12 cellular contexts compared by ENCODE assay signal in the genomic region with DNA sequence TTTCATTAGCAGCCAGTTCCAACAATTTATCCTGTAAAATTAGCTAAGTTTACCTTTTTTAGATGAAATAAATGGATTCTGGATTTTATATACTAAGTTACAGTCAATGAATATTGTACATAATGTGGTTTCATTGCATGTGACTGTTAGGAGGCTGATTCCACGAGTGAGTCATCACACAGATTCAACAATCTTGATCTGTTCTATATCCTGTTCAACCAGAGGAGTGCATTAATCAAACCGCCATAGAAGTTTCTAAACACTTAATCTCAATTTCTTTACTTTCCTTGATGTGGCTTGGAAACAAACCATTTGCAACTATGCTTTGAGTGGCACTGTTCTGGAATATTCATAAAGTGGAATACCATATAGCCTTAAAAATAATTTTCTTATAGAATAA. TPM values are rescaled to one million over a fixed set of nuclear protein-coding genes. Genes with fewer than 3 reads are reported as not detected.
DNase-seq lines count a peak whose midpoint lies in the region; ATAC-seq and TF ChIP-seq lines count a peak whose summit lies in the region.
"Had no signal": no experiment of that assay in that cellular context is flagged by ENCODE, and none has a peak within 500 bp of the region (broad histone marks: within the 10 kb centered on the region; RNA-seq: fewer than 3 reads in every experiment).

No MANE protein-coding gene starts in this region.

- no peaks in the 10 kb centered on the region for H3K27me3 ChIP-seq in GM23248 (replicated peaks; ENCODE audit: insufficient read depth)
- H3K27me3 ChIP-seq in uterus = no peaks in the 10 kb centered on the region
- H3K27me3 ChIP-seq: cardiac muscle cell had no signal

- H3K27ac ChIP-seq in GM23248 (peak overlapping the region; percentile 59), uterus (no peak overlapping the region)
- H3K27ac ChIP-seq: cardiac muscle cell had no signal

- H3K36me3 ChIP-seq in GM23248 (ENCODE audit: low read depth) (0 out of 2 replicates have a peak, but pooled peaks cover 4% of the 10 kb centered on the region), uterus (no peaks in the 10 kb centered on the region)

- H3K4me2 ChIP-seq in GM23248 (ENCODE audit: unreplicated experiment) = no peak overlapping the region

- WGBS in GM23248 (ENCODE audit: low coverage in 1 of 2, low lambda C conversion rate in 2 of 2, missing lambda C conversion rate in 2 of 2), 2 experiments = 59 to 67% methylated on average over 2 of the region's 2 CpGs

- H4K20me1 ChIP-seq in GM23248 (ENCODE audit: insufficient read depth) = no peaks in the 10 kb centered on the region

- no peak for TF ChIP-seq POLR2A in uterus (IDR thresholded peaks at IDR 0.05)

- no peak overlapping the region for H3K9ac ChIP-seq in GM23248

- CTCF ChIA-PET in T-cell (lab: Charles Lee) = interaction anchor here in 1 of 2 donors (1.0 kb wide), 1 partner anchor 15 kb away, joined by 3 read pairs; a partner anchor contains a TSS

- POLR2A ChIA-PET in T-cell (lab: Charles Lee) = no interaction called here

- peaks cover 14 to 40% (median 16%) of the 10 kb centered on the region in 3 donors for H3K4me1 Mint-ChIP-seq in T-cell

- no peak overlapping the region for H2AFZ ChIP-seq in GM23248

- intact Hi-C loops in uterus (cut with DNase I; ENCODE audit: low total_unique reads) = no loop called here

- no peak overlapping the region for H3K4me3 ChIP-seq in GM23248
- no peak overlapping the region for H3K4me3 ChIP-seq in foreskin fibroblast (ENCODE audit: low read depth in 1 of 2, low read length in 2 of 2)
- no peak overlapping the region for H3K4me3 ChIP-seq in uterus
- H3K4me3 ChIP-seq: cardiac muscle cell had no signal

- H3K27me3 Mint-ChIP-seq in T-cell = no peaks in the 10 kb centered on the region
- H3K27me3 Mint-ChIP-seq: memory B cell had no signal

- DNase-seq in ACHN (peak; percentile 51), GM23248 (peak; percentile 77), T-cell (no peak), foreskin fibroblast (peak; percentile 76 to 86), mesenteric fat pad (ENCODE audit: low spot score) (no peak), uterus (no peak), NCI-H774 (lab: John Stamatoyannopoulos, UW) (no peak)
- DNase-seq: GF-D8 had no signal

- peak; percentile 40 to 92 (median 82) for ATAC-seq in T-cell (replicated peaks in 1 of 4)
- no peak for ATAC-seq in HG03565 (IDR thresholded peaks at IDR 0.05; ENCODE audit: unreplicated experiment)

- H3K9me3 ChIP-seq in GM23248 (ENCODE audit: low read depth) (no peaks in the 10 kb centered on the region), uterus (no peaks in the 10 kb centered on the region)

- H3F3A ChIP-seq in GM23248 (ENCODE audit: insufficient read depth) = peaks cover 26% of the 10 kb centered on the region; the same call in 1 of the 2 replicates

- H3K36me3 Mint-ChIP-seq in T-cell = peaks cover 18% of the 10 kb centered on the region

- peaks cover 99% of the 10 kb centered on the region for H3K79me2 ChIP-seq in GM23248 (ENCODE audit: insufficient read depth)

- in situ Hi-C loops in ACHN (cut with HindIII; ENCODE audit: low pct_ligation_motif_present, low pct_unique_long_range_greater_than_20kb, low sequenced_read_pairs) (no loop called here), GM23248 (cut with MboI) (no loop called here)

- H3K4me3 Mint-ChIP-seq in T-cell = no peak overlapping the region
- H3K4me3 Mint-ChIP-seq: memory B cell; T-helper 1 cell treated with Interleukin-12 subunit alpha and Interleukin-12 subunit beta and Interleukin-4 antibody, amounts not matched to agents 30 μg/mL and 1 μg/mL, for 36 hours had no signal

- no peaks in the 10 kb centered on the region for H3K9me3 Mint-ChIP-seq in T-cell
- H3K9me3 Mint-ChIP-seq: memory B cell; T-helper 1 cell treated with Interleukin-12 subunit alpha and Interleukin-12 subunit beta and Interleukin-4 antibody, amounts not matched to agents 30 μg/mL and 1 μg/mL, for 36 hours had no signal

- TF ChIP-seq CTCF in foreskin fibroblast (IDR thresholded peaks at IDR 0.05; ENCODE audit: low read depth, low read length) (no peak), uterus (IDR thresholded peaks at IDR 0.05) (no peak)

- H3K27ac Mint-ChIP-seq in T-cell = no peak overlapping the region
- H3K27ac Mint-ChIP-seq: memory B cell; T-helper 1 cell treated with Interleukin-12 subunit alpha and Interleukin-12 subunit beta and Interleukin-4 antibody, amounts not matched to agents 30 μg/mL and 1 μg/mL, for 36 hours had no signal

- no peaks in the 10 kb centered on the region for H3K9me2 ChIP-seq in GM23248 (ENCODE audit: insufficient read depth)

- H3K4me1 ChIP-seq in GM23248 (ENCODE audit: insufficient read depth) (peaks cover 11% of the 10 kb centered on the region), uterus (no peaks in the 10 kb centered on the region)

RNA-seq across cellular contexts. Expression of a gene that starts 15.3 kb away (rescaled TPM):
- 51.1 and 51.5 TPM in 2 replicates for total RNA-seq in GM23248 (2014; rRNA removed; shearing (Covaris generic))
- polyA plus RNA-seq in GM23248 (2016; fragmentation: Nextera tagmentation; extraction: Ambion mirVana) = 17.1 and 17.8 TPM in 2 replicates
- 10 to 100 TPM; 28.7 to 33.7 (median 31.3) TPM for total RNA-seq in T-cell
- total RNA-seq in mesenteric fat pad = 45.5 TPM
- 10 to 100 TPM; 21.2 to 86.9 (median 54.6) TPM for total RNA-seq in uterus

Comparison
In these comparisons a context has a peak if more than half of its experiments do, and no peak if none do; other contexts are left out.
1. DNase-seq: peak in ACHN (single experiment), GM23248 (single experiment) and foreskin fibroblast (2 of 2); none in T-cell (0 of 34), mesenteric fat pad (single experiment), uterus (0 of 2) and NCI-H774 (single experiment).